ENCODE assay signal across 10 cellular contexts in genomic region chr6:5086294-5086890, GRCh38. TPM values are rescaled to one million over a fixed set of nuclear protein-coding genes. Genes with fewer than 3 reads are reported as not detected.
A peak's percentile ranks its signal among the peaks of the same experiment; 100 is the strongest.
DNase-seq lines count a peak whose midpoint lies in the region; ATAC-seq and TF ChIP-seq lines count a peak whose summit lies in the region.
"Had no signal": no experiment of that assay in that cellular context is flagged by ENCODE, and none has a peak within 500 bp of the region (broad histone marks: within the 10 kb centered on the region; RNA-seq: fewer than 3 reads in every experiment).

No MANE protein-coding gene starts in this region.

- H3K9ac ChIP-seq in mesendoderm (ENCODE audit: low read length): no peak overlapping the region

- H3K4me1 Mint-ChIP-seq in activated CD4-positive, alpha-beta T cell treated with anti-CD3 and anti-CD28 coated beads for 36 hours: peaks cover 10% of the 10 kb centered on the region

- peaks cover 31% of the 10 kb centered on the region for H3K27me3 ChIP-seq in mesendoderm (ENCODE audit: insufficient read depth, low read length, poor library complexity)
- no peaks in the 10 kb centered on the region for H3K27me3 ChIP-seq in testis

- POLR2A ChIA-PET in activated CD4-positive, alpha-beta T cell treated with anti-CD3 and anti-CD28 coated beads for 36 hours (lab: Charles Lee): no interaction called here

- H3K79me1 ChIP-seq in mesendoderm (ENCODE audit: low read length): no peaks in the 10 kb centered on the region

- H3K36me3 ChIP-seq in mesendoderm (ENCODE audit: control insufficient read depth, insufficient read depth, low read length) (no peaks in the 10 kb centered on the region), testis (ENCODE audit: low read depth, missing control alignments) (no peaks in the 10 kb centered on the region)

- H3K4me3 Mint-ChIP-seq in activated CD4-positive, alpha-beta T cell treated with anti-CD3 and anti-CD28 coated beads for 36 hours: no peak overlapping the region

- H3K4ac ChIP-seq in mesendoderm (ENCODE audit: low read depth, low read length): no peak overlapping the region

- peak overlapping the region; percentile 6 for H3K23ac ChIP-seq in mesendoderm (ENCODE audit: low read length)

- H3K36me3 Mint-ChIP-seq in activated CD4-positive, alpha-beta T cell treated with anti-CD3 and anti-CD28 coated beads for 36 hours (ENCODE audit: low read depth): no peaks in the 10 kb centered on the region

- no peak overlapping the region for H2BK120ac ChIP-seq in mesendoderm (ENCODE audit: low read depth, low read length)

- H3K56ac ChIP-seq in mesendoderm (ENCODE audit: low read length): peak overlapping the region; percentile 70

- CTCF ChIA-PET in activated CD4-positive, alpha-beta T cell treated with anti-CD3 and anti-CD28 coated beads for 36 hours (lab: Charles Lee): no interaction called here

- H3K27ac ChIP-seq in mesendoderm (ENCODE audit: low read depth, low read length): no peak overlapping the region
- H3K27ac ChIP-seq in testis: peak overlapping the region in 1 of 2 donors; percentile 70
- H3K27ac ChIP-seq: foreskin keratinocyte had no signal

- no peak overlapping the region for H3K18ac ChIP-seq in mesendoderm (ENCODE audit: low read length)

- H3K4me3 ChIP-seq in mesendoderm (ENCODE audit: low read length) (no peak overlapping the region), testis (peak overlapping the region; percentile 49 to 60)

- no peaks in the 10 kb centered on the region for H3K79me2 ChIP-seq in mesendoderm (ENCODE audit: control insufficient read depth, insufficient read depth, low read length)

- H4K5ac ChIP-seq in mesendoderm (ENCODE audit: low read length): no peak overlapping the region

- no peaks in the 10 kb centered on the region for H3K9me3 Mint-ChIP-seq in activated CD4-positive, alpha-beta T cell treated with anti-CD3 and anti-CD28 coated beads for 36 hours (ENCODE audit: low read depth)

- no peak overlapping the region for H2BK5ac ChIP-seq in mesendoderm (ENCODE audit: low read length)

- no peak for ATAC-seq in activated CD4-positive, alpha-beta T cell treated with anti-CD3 and anti-CD28 coated beads for 36 hours

- TF ChIP-seq POLR2A in testis (IDR thresholded peaks at IDR 0.05): no peak

- peak; percentile 23 for DNase-seq in activated CD4-positive, alpha-beta T cell treated with anti-CD3 and anti-CD28 coated beads for 36 hours
- DNase-seq in activated CD4-positive, alpha-beta T cell treated with anti-CD3 and anti-CD28 coated beads for 4 hours: no peak
- DNase-seq in dermis blood vessel endothelial cell: peak; percentile 13
- DNase-seq in mesendoderm: peak; percentile 50
- peak; percentile 43 for DNase-seq in testis
- no peak for DNase-seq in AG08396 (ENCODE audit: low spot score)
- no peak for DNase-seq in DMS53 (lab: John Stamatoyannopoulos, UW)
- DNase-seq in SKM-1 treated with dmso at 0.1 percent for 144 hours (lab: John Stamatoyannopoulos, UW; ENCODE audit: unreplicated experiment): no peak
- DNase-seq: activated naive CD4-positive, alpha-beta T cell treated with Interleukin-2 at 50 U/mL for 16 hours had no signal

- H2BK15ac ChIP-seq in mesendoderm (replicated peaks; ENCODE audit: low read depth): no peak overlapping the region

- no peak overlapping the region for H2AK5ac ChIP-seq in mesendoderm (ENCODE audit: low read length)

- TF ChIP-seq CTCF in testis (IDR thresholded peaks at IDR 0.05): no peak

- H3K9me3 ChIP-seq in testis: no peaks in the 10 kb centered on the region

- H3K4me1 ChIP-seq in mesendoderm (ENCODE audit: control insufficient read depth, low read depth, low read length) (no peaks in the 10 kb centered on the region), testis (peaks cover 7% of the 10 kb centered on the region)

- no CpG with 5 or more reads among the region's 56 CpGs for WGBS in mesendoderm (ENCODE audit: extremely low coverage, insufficient coverage, low lambda C conversion rate)
- WGBS in testis, 2 donors: 14 to 20% methylated on average over 1 to 55 of the region's 56 CpGs

- intact Hi-C loops in activated CD4-positive, alpha-beta T cell treated with anti-CD3 and anti-CD28 coated beads for 36 hours (cut with DNase I, micrococcal nuclease): loop anchor here in 1 of 2 experiments (5.0 kb wide), 1 partner anchor 916 kb away; no protein-coding TSS in a partner anchor
- intact Hi-C loops in testis (cut with DNase I; ENCODE audit: low total_unique reads): no loop called here

- H3K4me2 ChIP-seq in mesendoderm (ENCODE audit: low read length): peak overlapping the region; percentile 28

- peaks cover 43% of the 10 kb centered on the region for H3K27me3 Mint-ChIP-seq in activated CD4-positive, alpha-beta T cell treated with anti-CD3 and anti-CD28 coated beads for 36 hours

- H4K8ac ChIP-seq in mesendoderm (ENCODE audit: low read depth, low read length): no peak overlapping the region

- H3K27ac Mint-ChIP-seq in activated CD4-positive, alpha-beta T cell treated with anti-CD3 and anti-CD28 coated beads for 36 hours: no peak overlapping the region

RNA-seq across cellular contexts. Expression of gene PPP1R3G, which starts 1.3 kb away (rescaled TPM):
- under 1 TPM; 0.09 to 0.11 TPM for total RNA-seq in activated CD4-positive, alpha-beta T cell treated with anti-CD3 and anti-CD28 coated beads for 36 hours
- total RNA-seq in dermis blood vessel endothelial cell (0.74 and 0.85 TPM in 2 replicates), testis (1 to 10 TPM in 1 of 2 donors, under 1 TPM in 1; 0.93 to 1.3 TPM)
- 0.01 TPM for polyA plus RNA-seq in mesendoderm (2013, experiment 1 of 2)
- polyA plus RNA-seq in mesendoderm (2013, experiment 2 of 2): 0.01 TPM
- polyA plus RNA-seq in testis (ENCODE audit: insufficient read depth, low read depth, low replicate concordance): 0.55 TPM

Comparison
In these comparisons a context has a peak if more than half of its experiments do, and no peak if none do; other contexts are left out.
1. DNase-seq: peak in activated CD4-positive, alpha-beta T cell treated with anti-CD3 and anti-CD28 coated beads for 36 hours (single experiment), dermis blood vessel endothelial cell (single experiment), mesendoderm (single experiment) and testis (single experiment); none in activated CD4-positive, alpha-beta T cell treated with anti-CD3 and anti-CD28 coated beads for 4 hours (0 of 2), AG08396 (single experiment), DMS53 (single experiment) and SKM-1 treated with dmso at 0.1 percent for 144 hours (single experiment).